ENCODE assay signal across 13 cellular contexts in genomic region chr14:21022686-21023085, GRCh38.
DNase-seq lines count a peak whose midpoint lies in the region; ATAC-seq lines count a peak whose summit lies in the region.
"Had no signal": no experiment of that assay in that cellular context is flagged by ENCODE, and none has a peak within 500 bp of the region (broad histone marks: within the 10 kb centered on the region; RNA-seq: fewer than 3 reads in every experiment).

No MANE protein-coding gene starts in this region.

- H3K9me3 ChIP-seq in subcutaneous abdominal adipose tissue (ENCODE audit: control insufficient read depth in 5 of 5, low read length in 5 of 5) = no peaks in the 10 kb centered on the region

- no peak for DNase-seq in T-helper 2 cell treated with Interferon-gamma antibody and Interleukin-4, amounts not matched to agents 5 μg/mL and 100 μg/mL, for 36 hours (ENCODE audit: low spot score)
- DNase-seq in T-helper 2 cell (no peak), caudate nucleus (lab: John Stamatoyannopoulos, UW) (no peak), memory B cell (ENCODE audit: low spot score in 2 of 2) (no peak), NCI-H2227 (lab: John Stamatoyannopoulos, UW; ENCODE audit: unreplicated experiment) (no peak), HCEC 1CT (no peak)
- DNase-seq: 8988T; activated CD4-positive, alpha-beta T cell treated with anti-CD3 and anti-CD28 coated beads for 48 hours; COR-L47; NCI-H1048; NCI-H226 had no signal

- peaks cover 3 to 45% (median 40%) of the 10 kb centered on the region in 5 donors for H3K36me3 ChIP-seq in subcutaneous abdominal adipose tissue (ENCODE audit: control insufficient read depth in 5 of 5, insufficient read depth in 5 of 5, low read length in 5 of 5)

- ATAC-seq in memory B cell (ENCODE audit: low read depth) = no peak
- no peak for ATAC-seq in GM21619 (IDR thresholded peaks at IDR 0.05; ENCODE audit: unreplicated experiment)

- peak overlapping the region; percentile 0 for H3K4me3 Mint-ChIP-seq in T-helper 2 cell treated with Interferon-gamma antibody and Interleukin-4, amounts not matched to agents 5 μg/mL and 100 μg/mL, for 36 hours
- H3K4me3 Mint-ChIP-seq in memory B cell = peak overlapping the region; percentile 31

- no peaks in the 10 kb centered on the region for H3K27me3 ChIP-seq in subcutaneous abdominal adipose tissue (ENCODE audit: control insufficient read depth in 5 of 5, insufficient read depth in 4 of 5, low read length in 5 of 5)

- H3K9me3 Mint-ChIP-seq in T-helper 2 cell treated with Interferon-gamma antibody and Interleukin-4, amounts not matched to agents 5 μg/mL and 100 μg/mL, for 36 hours = no peaks in the 10 kb centered on the region
- H3K9me3 Mint-ChIP-seq in memory B cell = no peaks in the 10 kb centered on the region

- no peaks in the 10 kb centered on the region for H3K36me3 Mint-ChIP-seq in T-helper 2 cell treated with Interferon-gamma antibody and Interleukin-4, amounts not matched to agents 5 μg/mL and 100 μg/mL, for 36 hours (ENCODE audit: low read depth)
- H3K36me3 Mint-ChIP-seq in memory B cell = peaks cover 3% of the 10 kb centered on the region

- H3K27ac Mint-ChIP-seq in T-helper 2 cell treated with Interferon-gamma antibody and Interleukin-4, amounts not matched to agents 5 μg/mL and 100 μg/mL, for 36 hours = no peak overlapping the region
- H3K27ac Mint-ChIP-seq in memory B cell = no peak overlapping the region

- peaks cover 39% of the 10 kb centered on the region for H3K27me3 Mint-ChIP-seq in T-helper 2 cell treated with Interferon-gamma antibody and Interleukin-4, amounts not matched to agents 5 μg/mL and 100 μg/mL, for 36 hours (ENCODE audit: low read depth)
- peaks cover 9% of the 10 kb centered on the region for H3K27me3 Mint-ChIP-seq in memory B cell

- H3K9ac ChIP-seq in subcutaneous abdominal adipose tissue (ENCODE audit: low read length in 5 of 5) = peak overlapping the region in 2 of 5 donors; percentile 41 to 84

- H3K4me1 ChIP-seq in subcutaneous abdominal adipose tissue (ENCODE audit: control insufficient read depth in 5 of 5, insufficient read depth in 5 of 5, low read length in 5 of 5) = peaks cover 3 to 42% (median 33%) of the 10 kb centered on the region in 5 donors

- H3K4me1 Mint-ChIP-seq in T-helper 2 cell treated with Interferon-gamma antibody and Interleukin-4, amounts not matched to agents 5 μg/mL and 100 μg/mL, for 36 hours (ENCODE audit: low read depth) = peaks cover 7% of the 10 kb centered on the region
- H3K4me1 Mint-ChIP-seq in memory B cell = peaks cover 11% of the 10 kb centered on the region

- H3K27ac ChIP-seq in caudate nucleus (ENCODE audit: low read depth, low read length) (peak overlapping the region; percentile 98), subcutaneous abdominal adipose tissue (ENCODE audit: low read depth, low read length) (no peak overlapping the region)

- H3K4me3 ChIP-seq in subcutaneous abdominal adipose tissue (ENCODE audit: low read depth in 1 of 5, low read length in 5 of 5) = peak overlapping the region in 4 of 5 donors; percentile 75 to 87 (median 82)
